Comparison of ENCODE assay signal across 14 cellular contexts in the genomic region with DNA sequence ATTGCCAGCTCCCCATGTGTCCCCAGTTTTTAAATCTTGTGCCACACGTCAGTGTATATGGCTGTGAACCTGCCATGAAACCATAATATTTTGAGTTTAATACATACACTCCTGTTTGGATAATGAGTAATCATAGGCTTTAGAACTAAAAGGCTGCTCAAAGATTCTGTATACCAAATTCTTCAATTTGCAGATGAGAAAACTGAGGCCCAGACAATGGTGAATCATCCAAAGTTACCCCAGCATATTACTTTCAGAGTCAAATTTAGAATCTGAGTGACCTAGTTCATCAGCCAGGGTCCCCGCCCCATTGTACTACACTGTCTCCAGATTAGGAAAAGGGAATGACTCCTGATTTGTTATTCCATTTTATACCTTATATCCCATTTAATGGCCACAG.
DNase-seq lines count a peak whose midpoint lies in the region; TF ChIP-seq lines count a peak whose summit lies in the region.
"Had no signal": no experiment of that assay in that cellular context is flagged by ENCODE, and none has a peak within 500 bp of the region (broad histone marks: within the 10 kb centered on the region; RNA-seq: fewer than 3 reads in every experiment).

No MANE protein-coding gene starts in this region.

- H3K27ac Mint-ChIP-seq in MCF 10A (ENCODE audit: low read depth, unreplicated experiment) (no peak overlapping the region), nephron progenitor cell (no peak overlapping the region)

- H3K9ac ChIP-seq in rectal smooth muscle tissue (ENCODE audit: low read length) = no peak overlapping the region

- H3K27me3 Mint-ChIP-seq in MCF 10A (ENCODE audit: insufficient read depth, unreplicated experiment) = no peaks in the 10 kb centered on the region
- peaks cover 4% of the 10 kb centered on the region for H3K27me3 Mint-ChIP-seq in nephron progenitor cell (ENCODE audit: low read depth, poor library complexity)

- no peak for TF ChIP-seq POLR2A in breast epithelium (IDR thresholded peaks at IDR 0.05)

- POLR2A ChIA-PET in MCF 10A (lab: Yijun Ruan, JAX) = no interaction called here

- peaks cover 0 to 6% of the 10 kb centered on the region in 2 donors for H3K4me1 ChIP-seq in breast epithelium
- peaks cover 0 to 22% of the 10 kb centered on the region in 2 donors for H3K4me1 ChIP-seq in right atrium auricular region
- H3K4me1 ChIP-seq in rectal smooth muscle tissue (ENCODE audit: control insufficient read depth, insufficient read depth, low read length) = peaks cover 21% of the 10 kb centered on the region
- H3K4me1 ChIP-seq: left lung had no signal

- TF ChIP-seq CTCF in breast epithelium (IDR thresholded peaks at IDR 0.05) (no peak), MCF 10A (IDR thresholded peaks at IDR 0.05; ENCODE audit: unreplicated experiment) (no peak), right atrium auricular region (IDR thresholded peaks at IDR 0.05) (no peak), nephron progenitor cell (IDR thresholded peaks at IDR 0.05) (no peak)

- no TSS peak for BruUV-seq in MCF 10A (replicated peaks; lab: Mats Ljungman, UMichigan)

- H3K4me3 ChIP-seq in breast epithelium = peak overlapping the region in 1 of 3 donors; percentile 2
- no peak overlapping the region for H3K4me3 ChIP-seq in right atrium auricular region
- no peak overlapping the region for H3K4me3 ChIP-seq in rectal smooth muscle tissue (ENCODE audit: low read length)
- H3K4me3 ChIP-seq: left lung had no signal

- no peaks in the 10 kb centered on the region for H3K9me3 ChIP-seq in breast epithelium
- no peaks in the 10 kb centered on the region for H3K9me3 ChIP-seq in right atrium auricular region
- H3K9me3 ChIP-seq: left lung had no signal

- no peak overlapping the region for H3K4me3 Mint-ChIP-seq in MCF 10A (ENCODE audit: unreplicated experiment)
- H3K4me3 Mint-ChIP-seq in nephron progenitor cell = no peak overlapping the region

- H3K36me3 Mint-ChIP-seq in MCF 10A (ENCODE audit: insufficient read depth, unreplicated experiment) (no peaks in the 10 kb centered on the region), nephron progenitor cell (ENCODE audit: low read depth) (peaks cover 13% of the 10 kb centered on the region)

- H3K27me3 ChIP-seq in breast epithelium (no peaks in the 10 kb centered on the region), right atrium auricular region (no peaks in the 10 kb centered on the region), rectal smooth muscle tissue (ENCODE audit: control insufficient read depth, insufficient read depth, low read length) (no peaks in the 10 kb centered on the region)
- H3K27me3 ChIP-seq: left lung had no signal

- H3K4me1 Mint-ChIP-seq in MCF 10A (ENCODE audit: insufficient read depth, unreplicated experiment) (peaks cover 12% of the 10 kb centered on the region), nephron progenitor cell (peaks cover 46% of the 10 kb centered on the region)

- CTCF ChIA-PET in MCF 10A (lab: Yijun Ruan, JAX) = no interaction called here

- H3K27ac ChIP-seq in breast epithelium (peak overlapping the region; percentile 68 to 72), right atrium auricular region (peak overlapping the region; percentile 64 to 71), rectal smooth muscle tissue (ENCODE audit: low read depth, low read length) (peak overlapping the region; percentile 76)
- H3K27ac ChIP-seq: RWPE1 had no signal

- DNase-seq in breast epithelium (ENCODE audit: low spot score in 2 of 2) (no peak), MCF 10A (ENCODE audit: unreplicated experiment) (no peak), right atrium auricular region (ENCODE audit: low spot score) (no peak), GDM1 (lab: John Stamatoyannopoulos, UW) (no peak), nephron progenitor cell (no peak), NCI-H2107 treated with DMSO at 0.1 percent for 48 hours (lab: John Stamatoyannopoulos, UW; ENCODE audit: unreplicated experiment) (no peak)
- no peak for DNase-seq in activated CD4-positive, alpha-beta T cell treated with anti-CD3 and anti-CD28 coated beads, Interleukin-2, amount 50 U/mL, for 4 hours
- DNase-seq: 8988T; activated CD4-positive, CD25-positive, alpha-beta regulatory T cell; activated gamma-delta T cell; left lung; NCI-H1436 had no signal

- H3K9me3 Mint-ChIP-seq in MCF 10A (ENCODE audit: unreplicated experiment) = no peaks in the 10 kb centered on the region
- peaks cover 5% of the 10 kb centered on the region for H3K9me3 Mint-ChIP-seq in nephron progenitor cell

- intact Hi-C loops in breast epithelium (cut with DNase I; ENCODE audit: low total_unique reads) (no loop called here), MCF 10A (cut with micrococcal nuclease) (no loop called here)

- no peaks in the 10 kb centered on the region for H3K36me3 ChIP-seq in breast epithelium
- H3K36me3 ChIP-seq in right atrium auricular region = no peaks in the 10 kb centered on the region
- no peaks in the 10 kb centered on the region for H3K36me3 ChIP-seq in rectal smooth muscle tissue (ENCODE audit: control insufficient read depth, insufficient read depth, low read length)
- H3K36me3 ChIP-seq: left lung had no signal
